Comparison of ENCODE assay signal across 8 cellular contexts in genomic region chrX:147911192-147912022, GRCh38. TPM values are rescaled to one million over a fixed set of nuclear protein-coding genes. Genes with fewer than 3 reads are reported as not detected.
DNase-seq lines count a peak whose midpoint lies in the region; TF ChIP-seq lines count a peak whose summit lies in the region.

Gene FMR1, plus strand, starts transcription at chrX:147911919. Its CDS starts 261 bp downstream, at chrX:147912180.

- peaks cover 16% of the 10 kb centered on the region for H3K4me1 Mint-ChIP-seq in neural progenitor cell

- peaks cover 10% of the 10 kb centered on the region; the same call in 1 of the 2 replicates for H4K20me1 ChIP-seq in MM.1S (ENCODE audit: insufficient read depth, low read length)
- peaks cover 26% of the 10 kb centered on the region for H4K20me1 ChIP-seq in neural progenitor cell (ENCODE audit: low read depth)

- no peaks in the 10 kb centered on the region for H3K36me3 Mint-ChIP-seq in neural progenitor cell

- peak within 1 kb of the TSS; percentile 70; the same call in 1 of the 2 replicates for H3K4me2 ChIP-seq in MM.1S (ENCODE audit: low read depth, low read length)
- peak within 1 kb of the TSS; percentile 72 for H3K4me2 ChIP-seq in neural progenitor cell

- H3K9me3 ChIP-seq in MM.1S (replicated peaks; ENCODE audit: insufficient read depth, low read length) (no peaks in the 10 kb centered on the region), neural progenitor cell (ENCODE audit: low read depth) (no peaks in the 10 kb centered on the region), stomach smooth muscle (ENCODE audit: control insufficient read depth in 2 of 2, low read length in 2 of 2) (no peaks in the 10 kb centered on the region)

- H3K9me2 ChIP-seq in MM.1S (replicated peaks; ENCODE audit: insufficient read depth, low read length), result no peaks in the 10 kb centered on the region

- H3K79me2 ChIP-seq in MM.1S (ENCODE audit: low read length) (peaks cover 43% of the 10 kb centered on the region), neural progenitor cell (ENCODE audit: low read depth) (peaks cover 44% of the 10 kb centered on the region)

- H3F3A ChIP-seq in MM.1S (ENCODE audit: insufficient read depth, low read length), result peaks cover 9% of the 10 kb centered on the region; the same call in 1 of the 2 replicates
- peaks cover 6% of the 10 kb centered on the region for H3F3A ChIP-seq in neural progenitor cell (ENCODE audit: low read depth)

- H3K27ac ChIP-seq in MM.1S (ENCODE audit: low read length), result peak within 1 kb of the TSS; percentile 87
- H3K27ac ChIP-seq in neural progenitor cell, result peak within 1 kb of the TSS; percentile 89
- H3K27ac ChIP-seq in stomach smooth muscle (ENCODE audit: low read length), result peak within 1 kb of the TSS; percentile 70

- H3K27ac Mint-ChIP-seq in neural progenitor cell, result peak within 1 kb of the TSS; percentile 93

- TF ChIP-seq CTCF in MM.1S (IDR thresholded peaks at IDR 0.05; ENCODE audit: low read length), result no peak
- no peak for TF ChIP-seq CTCF in foreskin fibroblast (IDR thresholded peaks at IDR 0.05; ENCODE audit: low read depth, low read length)
- no peak for TF ChIP-seq CTCF in neural progenitor cell (IDR thresholded peaks at IDR 0.05)

- H2AFZ ChIP-seq in MM.1S (ENCODE audit: low read length) (peak within 1 kb of the TSS; percentile 72), neural progenitor cell (replicated peaks) (no peak within 1 kb of the TSS)

- H3K36me3 ChIP-seq in MM.1S (replicated peaks; ENCODE audit: insufficient read depth, low read length) (no peaks in the 10 kb centered on the region), neural progenitor cell (no peaks in the 10 kb centered on the region), stomach smooth muscle (ENCODE audit: control insufficient read depth in 2 of 2, insufficient read depth in 2 of 2, low read length in 2 of 2) (no peaks in the 10 kb centered on the region)

- H3K4me3 ChIP-seq in MM.1S (ENCODE audit: low read length) (peak within 1 kb of the TSS; percentile 85), foreskin fibroblast (ENCODE audit: low read depth in 1 of 2, low read length in 2 of 2) (peak within 1 kb of the TSS; percentile 75), neural progenitor cell (peak within 1 kb of the TSS; percentile 85), stomach smooth muscle (ENCODE audit: low read length in 2 of 2) (peak within 1 kb of the TSS; percentile 72 to 76)

- H3K4me3 Mint-ChIP-seq in neural progenitor cell, result peak within 1 kb of the TSS; percentile 97

- H3K27me3 Mint-ChIP-seq in neural progenitor cell (ENCODE audit: insufficient read depth, low read depth), result no peaks in the 10 kb centered on the region

- H3K4me1 ChIP-seq in MM.1S (ENCODE audit: low read length), result peaks cover 8% of the 10 kb centered on the region
- peaks cover 12% of the 10 kb centered on the region for H3K4me1 ChIP-seq in neural progenitor cell
- no peaks in the 10 kb centered on the region for H3K4me1 ChIP-seq in stomach smooth muscle (ENCODE audit: control insufficient read depth, insufficient read depth, low read length)

- H3K9ac ChIP-seq in MM.1S (ENCODE audit: low read length), result peak within 1 kb of the TSS; percentile 87
- H3K9ac ChIP-seq in neural progenitor cell, result peak within 1 kb of the TSS; percentile 75
- H3K9ac ChIP-seq in stomach smooth muscle (ENCODE audit: low read length in 2 of 2), result peak within 1 kb of the TSS; percentile 68 to 85

- peaks cover 3% of the 10 kb centered on the region for H3K9me3 Mint-ChIP-seq in neural progenitor cell

- peak; percentile 76 for DNase-seq in GDM1 (lab: John Stamatoyannopoulos, UW)
- DNase-seq in HCEC 1CT, result peak; percentile 82
- DNase-seq in MM.1S, result peak; percentile 93
- peak; percentile 90 for DNase-seq in SIG-M5 treated with dmso at 0.1 percent for 504 hours (lab: John Stamatoyannopoulos, UW; ENCODE audit: unreplicated experiment)
- DNase-seq in activated gamma-delta T cell treated with Interleukin-2 at 50 U/mL for 16 hours, result peak; percentile 93
- DNase-seq in foreskin fibroblast, result peak; percentile 80 to 93
- peak; percentile 95 for DNase-seq in neural progenitor cell (ENCODE audit: low spot score)

- H3K27me3 ChIP-seq in MM.1S (replicated peaks; ENCODE audit: insufficient read depth, low read length) (no peaks in the 10 kb centered on the region), neural progenitor cell (no peaks in the 10 kb centered on the region), stomach smooth muscle (ENCODE audit: control insufficient read depth in 1 of 2, insufficient read depth in 2 of 2, low read length in 2 of 2) (no peaks in the 10 kb centered on the region)

RNA-seq across cellular contexts. Expression of gene FMR1, which starts in this region (rescaled TPM):
- total RNA-seq in neural progenitor cell (ENCODE audit: low replicate concordance), result 43.8 and 61.1 TPM in 2 replicates

Comparison
In these comparisons a context has a peak if more than half of its experiments do, and no peak if none do; other contexts are left out.
1. Peak in every context shown above with its lines: DNase-seq, H3K4me3 ChIP-seq and H3K27ac ChIP-seq.